ENCODE assay signal across 8 cellular contexts in genomic region chr19:56538761-56539263, GRCh38. TPM values are rescaled to one million over a fixed set of nuclear protein-coding genes. Genes with fewer than 3 reads are reported as not detected.
DNase-seq lines count a peak whose midpoint lies in the region; ATAC-seq lines count a peak whose summit lies in the region.

ZFP28 (plus strand) TSS chr19:56538948; CDS start chr19:56539019, 71 bp downstream.

- H3K4me1 ChIP-seq in ectodermal cell (ENCODE audit: control insufficient read depth, insufficient read depth, low read length) (no peaks in the 10 kb centered on the region), stomach smooth muscle (ENCODE audit: control insufficient read depth, insufficient read depth, low read length) (peaks cover 14% of the 10 kb centered on the region)

- peak; percentile 26 for ATAC-seq in HG03342 (IDR thresholded peaks at IDR 0.05; ENCODE audit: unreplicated experiment)

- H3K4me3 Mint-ChIP-seq in T-helper 2 cell treated with Interferon-gamma antibody and Interleukin-4, amounts not matched to agents 5 μg/mL and 100 μg/mL, for 36 hours = peak within 1 kb of the TSS; percentile 82

- no peaks in the 10 kb centered on the region for H3K27me3 Mint-ChIP-seq in T-helper 2 cell treated with Interferon-gamma antibody and Interleukin-4, amounts not matched to agents 5 μg/mL and 100 μg/mL, for 36 hours (ENCODE audit: low read depth)

- 2 to 3% methylated on average over 43 to 52 of the region's 65 CpGs for WGBS in ectodermal cell, 2 experiments

- peak; percentile 27 for DNase-seq in activated gamma-delta T cell (lab: John Stamatoyannopoulos, UW)
- DNase-seq in activated gamma-delta T cell treated with Interleukin-2 at 50 U/mL for 16 hours = no peak
- DNase-seq in T-helper 2 cell treated with Interferon-gamma antibody and Interleukin-4, amounts not matched to agents 5 μg/mL and 100 μg/mL, for 36 hours (ENCODE audit: low spot score) = peak; percentile 47
- DNase-seq in midbrain (lab: John Stamatoyannopoulos, UW) = peak; percentile 30
- DNase-seq in NOMO-1 treated with dmso at 0.1 percent for 144 hours (lab: John Stamatoyannopoulos, UW; ENCODE audit: unreplicated experiment) = no peak

- peak within 1 kb of the TSS; percentile 75 for H3K4me3 ChIP-seq in ectodermal cell (ENCODE audit: insufficient read depth, low read depth, low read length)
- peak within 1 kb of the TSS; percentile 85 to 94 for H3K4me3 ChIP-seq in stomach smooth muscle (ENCODE audit: low read length in 2 of 2)

- peak within 1 kb of the TSS; percentile 74 to 85 for H3K9ac ChIP-seq in stomach smooth muscle (ENCODE audit: low read length in 2 of 2)

- no peaks in the 10 kb centered on the region for H3K9me3 ChIP-seq in ectodermal cell (ENCODE audit: control insufficient read depth, low read length)
- H3K9me3 ChIP-seq in stomach smooth muscle (ENCODE audit: control insufficient read depth in 2 of 2, low read length in 2 of 2) = peaks cover 11 to 16% of the 10 kb centered on the region in 2 donors

- H3K27ac ChIP-seq in ectodermal cell (ENCODE audit: insufficient read depth, low read depth, low read length, poor library complexity, severe bottlenecking) (no peak within 1 kb of the TSS), stomach smooth muscle (ENCODE audit: low read length) (peak within 1 kb of the TSS; percentile 71)

- peaks cover 28% of the 10 kb centered on the region for H3K36me3 Mint-ChIP-seq in T-helper 2 cell treated with Interferon-gamma antibody and Interleukin-4, amounts not matched to agents 5 μg/mL and 100 μg/mL, for 36 hours (ENCODE audit: low read depth)

- H3K36me3 ChIP-seq in ectodermal cell (ENCODE audit: control insufficient read depth, insufficient read depth, low read length) (peaks cover 8% of the 10 kb centered on the region), stomach smooth muscle (ENCODE audit: control insufficient read depth in 2 of 2, insufficient read depth in 2 of 2, low read length in 2 of 2) (peaks cover 9 to 14% of the 10 kb centered on the region in 2 donors)

- H3K27ac Mint-ChIP-seq in T-helper 2 cell treated with Interferon-gamma antibody and Interleukin-4, amounts not matched to agents 5 μg/mL and 100 μg/mL, for 36 hours = peak within 1 kb of the TSS; percentile 92

- H3K4me1 Mint-ChIP-seq in T-helper 2 cell treated with Interferon-gamma antibody and Interleukin-4, amounts not matched to agents 5 μg/mL and 100 μg/mL, for 36 hours (ENCODE audit: low read depth) = peaks cover 4% of the 10 kb centered on the region

- H3K27me3 ChIP-seq in ectodermal cell (ENCODE audit: control insufficient read depth, insufficient read depth, low read length, poor library complexity, severe bottlenecking) (no peaks in the 10 kb centered on the region), stomach smooth muscle (ENCODE audit: control insufficient read depth in 1 of 2, insufficient read depth in 2 of 2, low read length in 2 of 2) (no peaks in the 10 kb centered on the region)

- H3K9me3 Mint-ChIP-seq in T-helper 2 cell treated with Interferon-gamma antibody and Interleukin-4, amounts not matched to agents 5 μg/mL and 100 μg/mL, for 36 hours = peaks cover 70% of the 10 kb centered on the region

RNA-seq across cellular contexts. Expression of gene ZFP28, which starts in this region (rescaled TPM):
- polyA plus RNA-seq in ectodermal cell (2013, experiment 1 of 4) = 7.1 TPM
- polyA plus RNA-seq in ectodermal cell (2013, experiment 2 of 4) = 6.8 TPM
- 5.9 TPM for polyA plus RNA-seq in ectodermal cell (2013, experiment 3 of 4)
- polyA plus RNA-seq in ectodermal cell (2013, experiment 4 of 4) = 5.6 TPM

Comparison
In these comparisons a context has a peak if more than half of its experiments do, and no peak if none do; other contexts are left out.
1. DNase-seq: peak in activated gamma-delta T cell (single experiment), T-helper 2 cell treated with Interferon-gamma antibody and Interleukin-4, amounts not matched to agents 5 μg/mL and 100 μg/mL, for 36 hours (single experiment) and midbrain (single experiment); none in activated gamma-delta T cell treated with Interleukin-2 at 50 U/mL for 16 hours (single experiment) and NOMO-1 treated with dmso at 0.1 percent for 144 hours (single experiment).